ENCODE assay signal across 20 cellular contexts in genomic region chr7:148044173-148044572, GRCh38.
DNase-seq lines count a peak whose midpoint lies in the region; ATAC-seq and TF ChIP-seq lines count a peak whose summit lies in the region.
"Had no signal": no experiment of that assay in that cellular context is flagged by ENCODE, and none has a peak within 500 bp of the region (broad histone marks: within the 10 kb centered on the region; RNA-seq: fewer than 3 reads in every experiment).

No MANE protein-coding gene starts in this region.

- no peak for TF ChIP-seq CTCF in PC-9 (conservative IDR thresholded peaks at IDR 0.05)

- no peaks in the 10 kb centered on the region for H4K20me1 ChIP-seq in PC-9 (ENCODE audit: insufficient read depth)

- H3K4me2 ChIP-seq in PC-9, result 0 out of 2 replicates have a peak overlapping the region, but pooled peaks have one; percentile 53
- H3K4me2 ChIP-seq: KMS-11 had no signal

- no peak overlapping the region for H2AFZ ChIP-seq in PC-9

- H3K79me2 ChIP-seq in PC-9 (ENCODE audit: low read depth), result no peaks in the 10 kb centered on the region

- no peak for ATAC-seq in HG03457 (IDR thresholded peaks at IDR 0.05; ENCODE audit: unreplicated experiment)
- ATAC-seq in HG03460 (IDR thresholded peaks at IDR 0.05; ENCODE audit: unreplicated experiment), result no peak

- H3K27ac ChIP-seq in PC-9, result no peak overlapping the region
- H3K27ac ChIP-seq: C4-2B, KMS-11, SJCRH30, tibial artery had no signal

- no peaks in the 10 kb centered on the region for H3K4me1 ChIP-seq in PC-9 (replicated peaks; ENCODE audit: insufficient read depth)
- H3K4me1 ChIP-seq: SJCRH30 had no signal

- POLR2A ChIA-PET in PC-9 (lab: Charles Lee; ENCODE audit: unreplicated experiment), result no interaction called here

- intact Hi-C loops in PC-9 (cut with micrococcal nuclease; ENCODE audit: unreplicated experiment), result no loop called here

- DNase-seq in DMS53 treated with DMSO at 0.1 percent for 48 hours (lab: John Stamatoyannopoulos, UW; ENCODE audit: unreplicated experiment), result peak; percentile 79
- DNase-seq in NCI-H146 treated with DMSO at 0.1 percent for 48 hours (lab: John Stamatoyannopoulos, UW; ENCODE audit: unreplicated experiment), result peak; percentile 61
- DNase-seq in NCI-H345 (lab: John Stamatoyannopoulos, UW), result peak; percentile 62
- DNase-seq in PC-9, result no peak
- DNase-seq in stimulated activated naive CD4-positive, alpha-beta T cell treated with Interleukin-2 at 50 U/mL for 16 hours (lab: John Stamatoyannopoulos, UW), result no peak
- no peak for DNase-seq in stimulated activated CD4-positive, alpha-beta T cell treated with anti-CD3 and anti-CD28 coated beads, Interleukin-2, amount 100 ng/mL, for 24 hours
- DNase-seq: activated CD4-positive, alpha-beta T cell treated with anti-CD3 and anti-CD28 coated beads, Interleukin-2, amount 10 ng/mL, durations not matched to agents 24 days and 14 days; anterior cingulate cortex; GF-D8; mammary epithelial cell; NCI-H526; nucleus accumbens; SJCRH30; stimulated activated CD4-positive, alpha-beta T cell treated with anti-CD3 and anti-CD28 coated beads, Interleukin-4, amount 100 ng/mL, for 24 hours; T-helper 2 cell; tibial artery had no signal

- no peak overlapping the region for H3K4me3 ChIP-seq in PC-9
- H3K4me3 ChIP-seq: SJCRH30, tibial artery had no signal

- H3F3A ChIP-seq in PC-9 (ENCODE audit: insufficient read depth, low read depth), result no peaks in the 10 kb centered on the region

- H3K36me3 ChIP-seq in PC-9 (ENCODE audit: low read depth), result no peaks in the 10 kb centered on the region
- H3K36me3 ChIP-seq: SJCRH30, tibial artery had no signal

- H3K9me3 ChIP-seq in PC-9 (ENCODE audit: insufficient read depth, low read depth), result no peaks in the 10 kb centered on the region
- H3K9me3 ChIP-seq: SJCRH30 had no signal

- H3K9me2 ChIP-seq in PC-9 (ENCODE audit: insufficient read depth), result no peaks in the 10 kb centered on the region; the same call in 1 of the 2 replicates

- CTCF ChIA-PET in PC-9 (lab: Charles Lee), result no interaction called here

- BruUV-seq in PC-9 (replicated peaks; lab: Mats Ljungman, UMichigan), result no TSS peak

- no peaks in the 10 kb centered on the region for H3K27me3 ChIP-seq in PC-9 (ENCODE audit: insufficient read depth, low read depth)
- H3K27me3 ChIP-seq: tibial artery had no signal

Comparison
In these comparisons a context has a peak if more than half of its experiments do, and no peak if none do; other contexts are left out.
1. DNase-seq: peak in DMS53 treated with DMSO at 0.1 percent for 48 hours (single experiment), NCI-H146 treated with DMSO at 0.1 percent for 48 hours (single experiment) and NCI-H345 (single experiment); none in PC-9 (0 of 2), stimulated activated naive CD4-positive, alpha-beta T cell treated with Interleukin-2 at 50 U/mL for 16 hours (single experiment) and stimulated activated CD4-positive, alpha-beta T cell treated with anti-CD3 and anti-CD28 coated beads, Interleukin-2, amount 100 ng/mL, for 24 hours (0 of 2).